In the genomic region with DNA sequence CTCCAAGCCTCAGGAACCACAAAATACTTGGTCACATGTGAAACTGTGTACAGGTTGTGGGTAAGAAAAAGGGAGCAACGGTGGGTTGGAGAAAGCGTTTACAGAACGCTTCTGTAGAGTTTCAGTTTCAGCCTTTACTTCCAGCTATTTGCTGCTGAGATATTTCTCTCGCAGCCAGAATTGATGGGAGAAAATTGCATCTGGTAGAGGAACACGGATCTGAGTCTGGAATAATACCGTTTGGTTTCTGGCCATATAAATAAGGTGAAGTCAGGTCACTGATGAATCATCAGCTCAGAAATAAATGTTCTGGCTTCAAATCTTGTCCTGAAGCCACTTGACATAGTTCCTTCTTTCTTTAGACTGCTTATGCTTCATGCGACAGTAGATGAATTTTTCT, we compare ENCODE assay signal across 9 cellular contexts. TPM values are rescaled to one million over a fixed set of nuclear protein-coding genes. Genes with fewer than 3 reads are reported as not detected.
DNase-seq lines count a peak whose midpoint lies in the region; ATAC-seq, FAIRE-seq and TF ChIP-seq lines count a peak whose summit lies in the region.
"Had no signal": no experiment of that assay in that cellular context is flagged by ENCODE, and none has a peak within 500 bp of the region (broad histone marks: within the 10 kb centered on the region; RNA-seq: fewer than 3 reads in every experiment).

No MANE protein-coding gene starts in this region.

- no peaks in the 10 kb centered on the region for H3K23me2 ChIP-seq in H9 (ENCODE audit: insufficient read length, low read depth, low read length, poor library complexity, severe bottlenecking)

- intact Hi-C loops in esophagus squamous epithelium (cut with DNase I): no loop called here

- H4K8ac ChIP-seq in H9 (replicated peaks; ENCODE audit: insufficient read length, low read depth, low read length): no peak overlapping the region

- H3K14ac ChIP-seq in H9 (ENCODE audit: insufficient read depth, low read length): no peak overlapping the region

- no peak for ATAC-seq in GM19324 (IDR thresholded peaks at IDR 0.05; ENCODE audit: low FRiP score, unreplicated experiment)

- H3K9me2 ChIP-seq in MM.1S (replicated peaks; ENCODE audit: insufficient read depth, low read length): no peaks in the 10 kb centered on the region

- H3T11ph ChIP-seq in H9 (ENCODE audit: low read length): no peak overlapping the region

- no peak overlapping the region for H3K27ac ChIP-seq in MM.1S (ENCODE audit: low read length)
- peak overlapping the region in 3 of 4 donors; percentile 49 to 83 (median 73) for H3K27ac ChIP-seq in esophagus squamous epithelium
- H3K27ac ChIP-seq in H9 (ENCODE audit: insufficient read length, low read depth, low read length): no peak overlapping the region

- H3K4ac ChIP-seq in H9 (ENCODE audit: low read depth, low read length): no peak overlapping the region

- no peak overlapping the region for H2BK5ac ChIP-seq in H9 (ENCODE audit: insufficient read length, low read length)

- H3K27ac Mint-ChIP-seq in H9: no peak overlapping the region

- H3K56ac ChIP-seq in H9 (ENCODE audit: insufficient read length, low read depth, low read length): no peak overlapping the region

- H3K4me1 Mint-ChIP-seq in H9: peaks cover 6% of the 10 kb centered on the region in 2 experiments

- H2BK120ac ChIP-seq in H9 (ENCODE audit: low read depth, low read length, poor library complexity, severe bottlenecking): no peak overlapping the region

- H3K9ac ChIP-seq in MM.1S (ENCODE audit: low read length) (no peak overlapping the region), H9 (ENCODE audit: extremely low read depth, insufficient read length, low read length) (no peak overlapping the region)

- no peak for TF ChIP-seq POLR2A in esophagus squamous epithelium (IDR thresholded peaks at IDR 0.05)

- no peak overlapping the region for H2AK5ac ChIP-seq in H9 (ENCODE audit: insufficient read length, low read length)

- no peaks in the 10 kb centered on the region for H3K36me3 ChIP-seq in MM.1S (replicated peaks; ENCODE audit: insufficient read depth, low read length)
- no peaks in the 10 kb centered on the region for H3K36me3 ChIP-seq in esophagus squamous epithelium

- H3K4me1 ChIP-seq in MM.1S (ENCODE audit: low read length) (0 out of 2 replicates have a peak, but pooled peaks cover 5% of the 10 kb centered on the region), esophagus squamous epithelium (peaks cover 4 to 41% (median 6%) of the 10 kb centered on the region in 3 donors), H9 (ENCODE audit: insufficient read depth, low read length) (no peaks in the 10 kb centered on the region; the same call in 1 of the 2 replicates)

- peaks cover 60% of the 10 kb centered on the region for H3K27me3 ChIP-seq in MM.1S (replicated peaks; ENCODE audit: insufficient read depth, low read length)
- no peaks in the 10 kb centered on the region for H3K27me3 ChIP-seq in esophagus squamous epithelium
- H3K27me3 ChIP-seq in H9 (ENCODE audit: insufficient read depth, low read length): no peaks in the 10 kb centered on the region

- H4K91ac ChIP-seq in H9 (ENCODE audit: insufficient read length, low read depth, low read length): no peak overlapping the region

- H2BK20ac ChIP-seq in H9 (ENCODE audit: low read depth, low read length, poor library complexity, severe bottlenecking): no peak overlapping the region

- no peak overlapping the region for H3K4me3 Mint-ChIP-seq in H9

- peak; percentile 30 for DNase-seq in EH (ENCODE audit: low read depth)
- peak; percentile 39 for DNase-seq in MM.1S
- DNase-seq in esophagus squamous epithelium (lab: John Stamatoyannopoulos, UW): no peak
- peak; percentile 35 for DNase-seq in pons (ENCODE audit: low spot score)
- DNase-seq in H9: no peak
- no peak for DNase-seq in frontal cortex (ENCODE audit: low spot score in 2 of 2)
- no peak for DNase-seq in NCI-H1930 (lab: John Stamatoyannopoulos, UW)
- DNase-seq: NCI-H524 had no signal

- no peak overlapping the region for H3K18ac ChIP-seq in H9 (ENCODE audit: insufficient read length, low read depth, low read length)

- H3K36me3 Mint-ChIP-seq in H9 (ENCODE audit: insufficient read depth in 1 of 3, low read depth in 3 of 3): no peaks in the 10 kb centered on the region

- H4K5ac ChIP-seq in H9 (ENCODE audit: insufficient read length, low read depth, low read length): no peak overlapping the region

- no peaks in the 10 kb centered on the region for H3K79me2 ChIP-seq in MM.1S (ENCODE audit: low read length)
- no peaks in the 10 kb centered on the region for H3K79me2 ChIP-seq in H9 (ENCODE audit: insufficient read depth, low read length)

- WGBS in esophagus squamous epithelium, 2 donors: 6 to 14% methylated on average over 7 of the region's 7 CpGs
- no CpG with 5 or more reads among the region's 7 CpGs for WGBS in H9 (ENCODE audit: extremely low coverage, insufficient read length, low lambda C conversion rate)

- no peak overlapping the region for H2BK12ac ChIP-seq in H9 (ENCODE audit: insufficient read length, low read depth, low read length)

- no peaks in the 10 kb centered on the region for H3K79me1 ChIP-seq in H9 (ENCODE audit: insufficient read depth, low read depth, low read length, poor library complexity, severe bottlenecking)

- no peaks in the 10 kb centered on the region for H3K9me3 Mint-ChIP-seq in H9

- no peaks in the 10 kb centered on the region for H3K9me3 ChIP-seq in MM.1S (replicated peaks; ENCODE audit: insufficient read depth, low read length)
- H3K9me3 ChIP-seq in esophagus squamous epithelium: no peaks in the 10 kb centered on the region
- no peaks in the 10 kb centered on the region for H3K9me3 ChIP-seq in H9 (ENCODE audit: control insufficient read depth, low read depth, low read length)

- no peaks in the 10 kb centered on the region for H3F3A ChIP-seq in MM.1S (ENCODE audit: insufficient read depth, low read length)

- H4K20me1 ChIP-seq in MM.1S (ENCODE audit: insufficient read depth, low read length) (no peaks in the 10 kb centered on the region), H9 (ENCODE audit: control insufficient read depth, insufficient read depth, insufficient read length) (no peaks in the 10 kb centered on the region)

- TF ChIP-seq CTCF in MM.1S (IDR thresholded peaks at IDR 0.05; ENCODE audit: low read length) (no peak), esophagus squamous epithelium (IDR thresholded peaks at IDR 0.05) (no peak), H9 (conservative IDR thresholded peaks at IDR 0.05) (no peak)

- no peak overlapping the region for H2BK15ac ChIP-seq in H9 (ENCODE audit: low read depth, low read length)

- no peak overlapping the region for H3K23ac ChIP-seq in H9 (ENCODE audit: insufficient read length, low read depth, low read length)

- no peak for FAIRE-seq in frontal cortex (lab: Jason Lieb, UNC)

- H3K4me3 ChIP-seq in MM.1S (ENCODE audit: low read length) (no peak overlapping the region), esophagus squamous epithelium (peak overlapping the region in 3 of 4 donors; percentile 13 to 45 (median 16))

- H3K27me3 Mint-ChIP-seq in H9 (ENCODE audit: low read depth): no peaks in the 10 kb centered on the region

- H2AFZ ChIP-seq in MM.1S (ENCODE audit: low read length): no peak overlapping the region
- H2AFZ ChIP-seq in H9 (ENCODE audit: low read length): no peak overlapping the region

- H3K4me2 ChIP-seq in MM.1S (ENCODE audit: low read depth, low read length) (no peak overlapping the region), H9 (ENCODE audit: insufficient read depth, insufficient read length, low read length) (no peak overlapping the region)

RNA-seq across cellular contexts. Expression of a gene that starts 20.3 kb away (rescaled TPM):
- total RNA-seq in esophagus squamous epithelium (10 to 100 TPM in 3 of 4 donors, 1 to 10 TPM in 1; 4.4 to 18.0 (median 13.0) TPM), H9 (2021) (59.2 and 63.0 TPM in 2 replicates), frontal cortex (15.9 TPM)

Comparison
In these comparisons a context has a peak if more than half of its experiments do, and no peak if none do; other contexts are left out.
1. DNase-seq: peak in EH (single experiment), MM.1S (single experiment) and pons (single experiment); none in esophagus squamous epithelium (single experiment), H9 (single experiment), frontal cortex (0 of 2) and NCI-H1930 (0 of 2).
2. H3K27ac ChIP-seq: peak in esophagus squamous epithelium (3 of 4); none in MM.1S (single experiment) and H9 (single experiment).